ENCODE assay signal across 1 cellular context in genomic region chr1:59446257-59446901, GRCh38.
TF ChIP-seq lines count a peak whose summit lies in the region.

No MANE protein-coding gene starts in this region.

TF ChIP-seq in K562, 482 proteins besides CTCF, POLR2A, EP300 and RAD21 (continued from another document):
- TF ChIP-seq ZBTB26 (CRISPR knock-in tag; IDR thresholded peaks at IDR 0.05) (no peak), ZFP91 (CRISPR knock-in tag; IDR thresholded peaks at IDR 0.05) (no peak), ZNF121 (CRISPR knock-in tag; conservative IDR thresholded peaks at IDR 0.05) (no peak), ZNF431 (CRISPR knock-in tag; IDR thresholded peaks at IDR 0.05) (no peak), TFAM (CRISPR knock-in tag; conservative IDR thresholded peaks at IDR 0.05) (no peak), GABPB2 (CRISPR knock-in tag; conservative IDR thresholded peaks at IDR 0.05) (no peak), ZFP1 (CRISPR knock-in tag; IDR thresholded peaks at IDR 0.05) (no peak), TBP (optimal IDR thresholded peaks at IDR 0.05; ENCODE audit: low read depth, low read length) (no peak), RUNX1 (IDR thresholded peaks at IDR 0.05; ENCODE audit: low read depth) (no peak), PKNOX1 (IDR thresholded peaks at IDR 0.05) (peak; percentile 96), POU5F1 (IDR thresholded peaks at IDR 0.05; ENCODE audit: borderline replicate concordance, low read depth, low read length, partially characterized antibody) (no peak), ZNF224 (CRISPR knock-in tag; IDR thresholded peaks at IDR 0.05) (no peak), HES1 (IDR thresholded peaks at IDR 0.05; ENCODE audit: low read depth) (peak; percentile 63; the same call in 1 of the 2 replicates), ZNF324 (CRISPR knock-in tag; IDR thresholded peaks at IDR 0.05) (no peak), KLF1 (tag; IDR thresholded peaks at IDR 0.05) (no peak), E2F6 (IDR thresholded peaks at IDR 0.05; ENCODE audit: borderline replicate concordance in 1 of 2, extremely low read depth in 1 of 2, insufficient read depth in 1 of 2, insufficient read length in 1 of 2, low read depth in 1 of 2, low read length in 1 of 2, poor library complexity in 1 of 2, severe bottlenecking in 1 of 2) (no peak), ZNF699 (CRISPR knock-in tag; IDR thresholded peaks at IDR 0.05; ENCODE audit: insufficient replicate concordance) (no peak), ILK (tag; IDR thresholded peaks at IDR 0.05; ENCODE audit: borderline replicate concordance, low read depth) (no peak), ZNF764 (CRISPR knock-in tag; IDR thresholded peaks at IDR 0.05; ENCODE audit: low read depth) (no peak), ZNF407 (IDR thresholded peaks at IDR 0.05; ENCODE audit: low read depth) (no peak), GTF2F1 (IDR thresholded peaks at IDR 0.05; ENCODE audit: low read depth, low read length) (no peak), ZNF655 (CRISPR knock-in tag; IDR thresholded peaks at IDR 0.05) (no peak), ZKSCAN8 (CRISPR knock-in tag; IDR thresholded peaks at IDR 0.05) (peak; percentile 65; the same call in 1 of the 2 replicates), CREB3 (tag; conservative IDR thresholded peaks at IDR 0.05; ENCODE audit: low read depth) (no peak), ARHGAP35 (IDR thresholded peaks at IDR 0.05; ENCODE audit: partially characterized antibody) (no peak), TEAD1 (CRISPR knock-in tag; IDR thresholded peaks at IDR 0.05) (no peak), CHD4 (IDR thresholded peaks at IDR 0.05; ENCODE audit: insufficient read depth, insufficient replicate concordance, low read depth, low read length, poor library complexity, severe bottlenecking) (no peak), CGGBP1 (CRISPR knock-in tag; IDR thresholded peaks at IDR 0.05) (no peak), E2F5 (CRISPR knock-in tag; IDR thresholded peaks at IDR 0.05) (no peak), ZBTB9 (CRISPR knock-in tag; IDR thresholded peaks at IDR 0.05) (peak; percentile 53; the same call in 1 of the 2 replicates), ZSCAN29 (IDR thresholded peaks at IDR 0.05) (no peak), LCOR (CRISPR knock-in tag; IDR thresholded peaks at IDR 0.05) (no peak), ADNP (tag; IDR thresholded peaks at IDR 0.05) (no peak), STAT5B (CRISPR knock-in tag; IDR thresholded peaks at IDR 0.05) (no peak), KAT8 (IDR thresholded peaks at IDR 0.05; ENCODE audit: low read depth) (no peak), NCOA6 (IDR thresholded peaks at IDR 0.05) (no peak), ZNF445 (CRISPR knock-in tag; IDR thresholded peaks at IDR 0.05; ENCODE audit: low read depth) (no peak), XRCC4 (IDR thresholded peaks at IDR 0.05; ENCODE audit: extremely low read depth, insufficient read depth, insufficient read length) (no peak), MYC (IDR thresholded peaks at IDR 0.05; ENCODE audit: low read depth, low read length) (peak; percentile 65; the same call in 1 of the 2 replicates), MYC (CRISPR knock-in tag; IDR thresholded peaks at IDR 0.05; ENCODE audit: borderline replicate concordance, low read depth) (no peak)
TF ChIP-seq in K562: peak in this region for 62.
